8 cellular contexts compared by ENCODE assay signal in the genomic region with DNA sequence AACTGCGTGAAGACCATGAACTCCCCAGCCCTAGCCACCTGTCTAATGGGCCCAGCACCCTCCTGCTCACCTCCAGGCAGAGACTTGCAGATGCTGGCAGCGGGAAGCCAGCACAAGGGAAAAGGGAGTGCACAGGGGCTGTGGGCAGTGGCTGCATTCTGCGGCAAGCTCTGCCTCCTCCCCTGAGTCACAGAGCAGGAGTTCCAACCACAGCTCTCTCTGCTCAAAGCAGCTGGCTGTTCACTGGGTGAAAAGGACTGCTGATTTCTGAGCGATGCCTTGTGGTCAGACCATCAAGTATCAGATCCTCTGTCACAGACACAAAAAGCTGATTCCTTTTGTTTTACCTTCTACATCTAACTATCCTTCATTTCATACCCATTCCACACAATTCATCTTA. TPM values are rescaled to one million over a fixed set of nuclear protein-coding genes. Genes with fewer than 3 reads are reported as not detected.
DNase-seq lines count a peak whose midpoint lies in the region; ATAC-seq and TF ChIP-seq lines count a peak whose summit lies in the region.

No MANE protein-coding gene starts in this region.

- ATAC-seq in GM21390 (IDR thresholded peaks at IDR 0.05; ENCODE audit: unreplicated experiment) (peak; percentile 89), HG03457 (IDR thresholded peaks at IDR 0.05; ENCODE audit: unreplicated experiment) (peak; percentile 79)

- no peak for TF ChIP-seq CTCF in GM12865 (IDR thresholded peaks at IDR 0.05; ENCODE audit: insufficient read depth, low read depth, low read length, missing control alignments)

- no peak overlapping the region for H3K4me3 ChIP-seq in GM12865 (ENCODE audit: low read depth, low read length)

- DNase-seq in GM12865 (ENCODE audit: low read depth): peak; percentile 91
- DNase-seq in dedifferentiated amniotic fluid mesenchymal stem cell (ENCODE audit: extremely low spot score): no peak
- DNase-seq in G401 (ENCODE audit: low spot score): no peak
- no peak for DNase-seq in activated CD8-positive, alpha-beta memory T cell treated with anti-CD3 and anti-CD28 coated beads, Interleukin-2, amount 50 U/mL, for 48 hours
- DNase-seq in NCI-H2227 treated with DMSO at 0.1 percent for 48 hours (lab: John Stamatoyannopoulos, UW): no peak

- peak overlapping the region; percentile 60 for H3K27ac ChIP-seq in cingulate gyrus (ENCODE audit: low read depth, low read length)

- in situ Hi-C loops in G401 (cut with HindIII; ENCODE audit: low sequenced_read_pairs): no loop called here

RNA-seq across cellular contexts. Expression of gene NKX2-2, which starts 10.5 kb away (rescaled TPM):
- not detected in 2 replicates for total RNA-seq in G401 (2014; rRNA removed; shearing (Covaris generic))
